ENCODE assay signal across 11 cellular contexts in the genomic region with DNA sequence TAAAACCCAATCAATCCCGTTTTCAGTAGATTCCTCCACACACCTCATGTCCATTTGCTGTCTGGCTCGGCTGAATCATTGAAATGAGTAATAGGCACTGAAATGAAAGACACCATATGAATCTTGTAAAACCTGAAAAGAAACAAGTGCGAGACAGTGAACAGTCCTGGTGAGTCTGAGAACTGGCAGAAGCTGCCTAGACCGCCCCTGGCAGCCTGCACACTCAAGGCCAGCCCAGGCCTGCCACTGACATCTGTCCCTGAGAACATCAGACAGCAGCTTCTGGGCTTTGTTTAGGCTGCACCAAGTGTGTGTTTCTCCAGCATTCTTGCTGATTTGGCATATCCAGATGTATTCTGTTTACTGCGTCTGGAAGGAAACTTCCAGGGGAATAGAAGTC. TPM values are rescaled to one million over a fixed set of nuclear protein-coding genes. Genes with fewer than 3 reads are reported as not detected.
DNase-seq lines count a peak whose midpoint lies in the region; ATAC-seq and TF ChIP-seq lines count a peak whose summit lies in the region.
"Had no signal": no experiment of that assay in that cellular context is flagged by ENCODE, and none has a peak within 500 bp of the region (broad histone marks: within the 10 kb centered on the region; RNA-seq: fewer than 3 reads in every experiment).

No MANE protein-coding gene starts in this region.

- H3K27ac ChIP-seq in esophagus (ENCODE audit: low read depth in 2 of 2, low read length in 1 of 2), result peak overlapping the region; percentile 14 to 64
- H3K27ac ChIP-seq: SK-N-MC had no signal

- POLR2A ChIA-PET in activated CD8-positive, alpha-beta T cell treated with anti-CD3 and anti-CD28 coated beads for 36 hours (lab: Charles Lee), result no interaction called here

- H3K4me1 ChIP-seq in esophagus (ENCODE audit: control insufficient read depth in 2 of 2, insufficient read depth in 2 of 2, low read length in 1 of 2), result peaks cover 0 to 3% of the 10 kb centered on the region in 2 donors

- H3K9me3 ChIP-seq in esophagus (ENCODE audit: control insufficient read depth in 2 of 2, insufficient read depth in 1 of 2, low read depth in 1 of 2, low read length in 1 of 2), result no peaks in the 10 kb centered on the region

- intact Hi-C loops in activated CD8-positive, alpha-beta T cell treated with anti-CD3 and anti-CD28 coated beads for 36 hours (cut with micrococcal nuclease), result no loop called here

- H3K27me3 Mint-ChIP-seq in activated CD8-positive, alpha-beta T cell treated with anti-CD3 and anti-CD28 coated beads for 36 hours, result no peaks in the 10 kb centered on the region

- no peak overlapping the region for H3K4me3 ChIP-seq in esophagus (ENCODE audit: low read depth in 1 of 2, low read length in 2 of 2)
- H3K4me3 ChIP-seq: SK-N-MC had no signal

- WGBS in esophagus, 2 donors, result 32 to 48% methylated on average over 5 of the region's 5 CpGs

- peaks cover 0 to 4% of the 10 kb centered on the region in 2 donors for H3K36me3 ChIP-seq in esophagus (ENCODE audit: control insufficient read depth in 2 of 2, insufficient read depth in 2 of 2, low read length in 1 of 2)

- ATAC-seq in activated CD8-positive, alpha-beta T cell treated with anti-CD3 and anti-CD28 coated beads for 36 hours, result no peak

- H3K36me3 Mint-ChIP-seq in activated CD8-positive, alpha-beta T cell treated with anti-CD3 and anti-CD28 coated beads for 36 hours (ENCODE audit: low read depth), result peaks cover 9% of the 10 kb centered on the region

- CTCF ChIA-PET in activated CD8-positive, alpha-beta T cell treated with anti-CD3 and anti-CD28 coated beads for 36 hours (lab: Charles Lee), result interaction anchor here (0.6 kb wide), 1 partner anchor 530 kb away, joined by 3 read pairs; no protein-coding TSS in a partner anchor

- DNase-seq in Ammon's horn (ENCODE audit: low spot score) (peak; percentile 62), NCI-H2171 treated with DMSO at 0.1 percent for 48 hours (lab: John Stamatoyannopoulos, UW) (peak; percentile 97), occipital lobe (lab: John Stamatoyannopoulos, UW) (peak; percentile 20), COLO668 (lab: John Stamatoyannopoulos, UW; ENCODE audit: unreplicated experiment) (no peak), putamen (ENCODE audit: low spot score) (no peak)
- DNase-seq in stimulated activated CD4-positive, alpha-beta T cell treated with anti-CD3 and anti-CD28 coated beads, Interleukin-1b, Interleukin-23, amount 100 ng/mL, for 48 hours, result no peak
- DNase-seq in activated CD8-positive, alpha-beta T cell treated with anti-CD3 and anti-CD28 coated beads for 36 hours, result no peak
- DNase-seq: CD8-positive, alpha-beta memory T cell had no signal

- peaks cover 15% of the 10 kb centered on the region for H3K4me1 Mint-ChIP-seq in activated CD8-positive, alpha-beta T cell treated with anti-CD3 and anti-CD28 coated beads for 36 hours (ENCODE audit: low read depth)

- no peaks in the 10 kb centered on the region for H3K27me3 ChIP-seq in esophagus (ENCODE audit: control insufficient read depth in 1 of 2, insufficient read depth in 2 of 2, low read length in 2 of 2)

- no peak overlapping the region for H3K4me3 Mint-ChIP-seq in activated CD8-positive, alpha-beta T cell treated with anti-CD3 and anti-CD28 coated beads for 36 hours
- H3K4me3 Mint-ChIP-seq: CD8-positive, alpha-beta memory T cell had no signal

- H3K9me3 Mint-ChIP-seq in activated CD8-positive, alpha-beta T cell treated with anti-CD3 and anti-CD28 coated beads for 36 hours, result no peaks in the 10 kb centered on the region
- H3K9me3 Mint-ChIP-seq: activated T-helper 2 cell treated with anti-CD3 and anti-CD28 coated beads, Interferon-gamma antibody, Interleukin-2, Interleukin-4, amounts not matched to agents 10 μg/mL and 5 μg/mL and 100 μg/mL, durations not matched to agents 14 hours and 24 hours and 36 hours; CD8-positive, alpha-beta memory T cell had no signal

- H3K27ac Mint-ChIP-seq in activated CD8-positive, alpha-beta T cell treated with anti-CD3 and anti-CD28 coated beads for 36 hours, result no peak overlapping the region
- H3K27ac Mint-ChIP-seq: activated T-helper 2 cell treated with anti-CD3 and anti-CD28 coated beads, Interferon-gamma antibody, Interleukin-2, Interleukin-4, amounts not matched to agents 10 μg/mL and 5 μg/mL and 100 μg/mL, durations not matched to agents 14 hours and 24 hours and 36 hours had no signal

- no peak for TF ChIP-seq CTCF in activated CD8-positive, alpha-beta T cell treated with anti-CD3 and anti-CD28 coated beads for 36 hours (IDR thresholded peaks at IDR 0.05)

RNA-seq across cellular contexts. Expression of gene ENDOD1, which starts 44.8 kb away (rescaled TPM):
- polyA plus RNA-seq in esophagus, result 10 to 100 TPM in 1 of 2 donors, 1 to 10 TPM in 1; 7.4 to 17.1 TPM
- 22.9 TPM for total RNA-seq in occipital lobe
- total RNA-seq in activated CD8-positive, alpha-beta T cell treated with anti-CD3 and anti-CD28 coated beads for 36 hours, result 10 to 100 TPM; 13.0 to 14.1 TPM

Comparison
In these comparisons a context has a peak if more than half of its experiments do, and no peak if none do; other contexts are left out.
1. DNase-seq: peak in Ammon's horn (single experiment), NCI-H2171 treated with DMSO at 0.1 percent for 48 hours (single experiment) and occipital lobe (single experiment); none in COLO668 (single experiment), stimulated activated CD4-positive, alpha-beta T cell treated with anti-CD3 and anti-CD28 coated beads, Interleukin-1b, Interleukin-23, amount 100 ng/mL, for 48 hours (single experiment), putamen (single experiment) and activated CD8-positive, alpha-beta T cell treated with anti-CD3 and anti-CD28 coated beads for 36 hours (single experiment).